3 cellular contexts compared by ENCODE assay signal in genomic region chr19:46550684-46551083, GRCh38. TPM values are rescaled to one million over a fixed set of nuclear protein-coding genes. Genes with fewer than 3 reads are reported as not detected.
"Had no signal": no experiment of that assay in that cellular context is flagged by ENCODE, and none has a peak within 500 bp of the region (broad histone marks: within the 10 kb centered on the region; RNA-seq: fewer than 3 reads in every experiment).

No MANE protein-coding gene starts in this region.

- ATAC-seq: GM12878 had no signal

- H3K4me3 ChIP-seq: GM12878 had no signal

- DNase-seq: GF-D8 had no signal

RNA-seq across cellular contexts. Expression of gene PNMA8B, which starts 55.0 kb away (rescaled TPM):
- total RNA-seq: G401, GM12878 had no signal
